Comparison of ENCODE assay signal across 20 cellular contexts in genomic region chr19:4199699-4200293, GRCh38. TPM values are rescaled to one million over a fixed set of nuclear protein-coding genes. Genes with fewer than 3 reads are reported as not detected.
DNase-seq lines count a peak whose midpoint lies in the region; ATAC-seq, FAIRE-seq and TF ChIP-seq lines count a peak whose summit lies in the region.
"Had no signal": no experiment of that assay in that cellular context is flagged by ENCODE, and none has a peak within 500 bp of the region (broad histone marks: within the 10 kb centered on the region; RNA-seq: fewer than 3 reads in every experiment).

No MANE protein-coding gene starts in this region.

- TF ChIP-seq RAD21 in A549 (conservative IDR thresholded peaks at IDR 0.05 in 1 of 2, IDR thresholded peaks at IDR 0.05 in 1 of 2): peak; percentile 31 to 34; a peak in 1 of 5 replicates

- peak; percentile 51 to 78 for DNase-seq in A549 (ENCODE audit: low read depth in 1 of 2, low spot score in 1 of 2)
- peak; percentile 93 for DNase-seq in H7
- DNase-seq in NCI-H774 (lab: John Stamatoyannopoulos, UW): peak; percentile 16
- peak; percentile 68 for DNase-seq in iPS-NIHi7 (ENCODE audit: extremely low spot score)
- no peak for DNase-seq in frontal cortex (ENCODE audit: low spot score in 2 of 2)
- no peak for DNase-seq in EL
- DNase-seq: activated CD4-positive, alpha-beta T cell treated with anti-CD3 and anti-CD28 coated beads, Interleukin-2, amount 50 U/mL, for 1 hour; hippocampal formation; left lung; psoas muscle; spleen; stimulated activated naive CD8-positive, alpha-beta T cell treated with anti-CD3 and anti-CD28 coated beads, Interleukin-15, Interleukin-2, amounts not matched to agents 100 U/mL and 50 U/mL, for 24 hours; uterus had no signal

- WGBS in A549 (ENCODE audit: missing lambda C conversion rate): 5% methylated on average over 4 of the region's 33 CpGs

- H3K36me3 ChIP-seq in H7 (replicated peaks; ENCODE audit: control insufficient read depth, insufficient read depth, low read length): no peaks in the 10 kb centered on the region
- H3K36me3 ChIP-seq: breast epithelium, left lung, SJSA1, spleen, uterus had no signal

- POLR2A ChIA-PET in A549 (lab: Yijun Ruan, JAX): no interaction called here

- FAIRE-seq in A549 (lab: Jason Lieb, UNC) (no peak), frontal cortex (lab: Jason Lieb, UNC) (no peak)
- FAIRE-seq: TTC549 had no signal

- CTCF ChIA-PET in A549 (lab: Yijun Ruan, JAX): interaction anchor here (0.6 to 7.0 kb wide), 14 partner anchors 8 to 214 kb away, joined by 3 to 66 read pairs (median 4); partner anchors contain the start of gene EEF2

- no peak for TF ChIP-seq POLR2A in A549 (IDR thresholded peaks at IDR 0.05; ENCODE audit: low read length)

- H3K27me3 ChIP-seq in H7 (ENCODE audit: control insufficient read depth, insufficient read depth, low read length): peaks cover 38% of the 10 kb centered on the region

- H3K4me1 ChIP-seq in A549: peaks cover 15% of the 10 kb centered on the region; the same call in 2 of the 3 replicates
- H3K4me1 ChIP-seq: breast epithelium, SJSA1 had no signal

- H3K4me3 ChIP-seq in A549 (peak overlapping the region; percentile 31; the same call in 2 of the 3 replicates), H7 (ENCODE audit: insufficient read depth, low read depth, low read length) (no peak overlapping the region)
- H3K4me3 ChIP-seq: breast epithelium, left lung, psoas muscle, SJSA1, spleen, uterus had no signal

- H3K27ac ChIP-seq in A549: peak overlapping the region; percentile 44 to 53; a peak in 3 of 6 replicates
- H3K27ac ChIP-seq: breast epithelium, left lung, psoas muscle, SJSA1, spleen, uterus had no signal

- TF ChIP-seq CTCF in A549 (IDR thresholded peaks at IDR 0.05): peak; percentile 35

- no peaks in the 10 kb centered on the region for H3K9me3 ChIP-seq in A549
- H3K9me3 ChIP-seq: breast epithelium, left lung, psoas muscle, spleen, uterus had no signal

- no peak for TF ChIP-seq EP300 in A549 (IDR thresholded peaks at IDR 0.05)

- ATAC-seq in A549 (peak; percentile 79 to 82), GM19351 (IDR thresholded peaks at IDR 0.05; ENCODE audit: unreplicated experiment) (no peak), GM18861 (IDR thresholded peaks at IDR 0.05; ENCODE audit: unreplicated experiment) (no peak)
- ATAC-seq: left lung; psoas muscle; stimulated activated naive CD8-positive, alpha-beta T cell treated with anti-CD3 and anti-CD28 coated beads, Interleukin-15, Interleukin-2, amounts not matched to agents 100 U/mL and 50 U/mL, for 24 hours had no signal

- peak overlapping the region; percentile 85 for H3K4me2 ChIP-seq in A549

TF ChIP-seq in A549, 52 proteins besides CTCF, POLR2A, EP300 and RAD21:
- TF ChIP-seq CEBPB (IDR thresholded peaks at IDR 0.05): no peak
- peak; percentile 42; the same call in 2 of the 3 replicates for TF ChIP-seq SMC3 (IDR thresholded peaks at IDR 0.05)
- TF ChIP-seq MAX (IDR thresholded peaks at IDR 0.05): 0 out of 2 replicates have a peak, but pooled peaks have one; percentile 20
- TF ChIP-seq NPAS2 (CRISPR knock-in tag; IDR thresholded peaks at IDR 0.05; ENCODE audit: borderline replicate concordance): no peak
- TF ChIP-seq HOXB13 (CRISPR knock-in tag; IDR thresholded peaks at IDR 0.05; ENCODE audit: low read depth): no peak
- TF ChIP-seq ZSCAN20 (CRISPR knock-in tag; IDR thresholded peaks at IDR 0.05): no peak
- TF ChIP-seq POLR2AphosphoS2 (conservative IDR thresholded peaks at IDR 0.05; ENCODE audit: low read length): no peak
- no peak for TF ChIP-seq FOSB (CRISPR knock-in tag; IDR thresholded peaks at IDR 0.05)
- no peak for TF ChIP-seq ATOH8 (CRISPR knock-in tag; IDR thresholded peaks at IDR 0.05; ENCODE audit: low read depth)
- no peak for TF ChIP-seq MYC (IDR thresholded peaks at IDR 0.05; ENCODE audit: borderline replicate concordance, low read length)
- TF ChIP-seq MAZ (IDR thresholded peaks at IDR 0.05; ENCODE audit: borderline replicate concordance, low read depth, low read length): no peak
- no peak for TF ChIP-seq HOXB5 (CRISPR knock-in tag; IDR thresholded peaks at IDR 0.05)
- no peak for TF ChIP-seq ZC3H11A (IDR thresholded peaks at IDR 0.05)
- TF ChIP-seq JUN (IDR thresholded peaks at IDR 0.05): no peak
- TF ChIP-seq ZNF302 (CRISPR knock-in tag; IDR thresholded peaks at IDR 0.05): no peak
- TF ChIP-seq CBX8 (IDR thresholded peaks at IDR 0.05): no peak
TF ChIP-seq in A549: peak in this region for 2.

RNA-seq across cellular contexts. Expression of gene ANKRD24, which starts 17.3 kb away (rescaled TPM):
- 0.12 and 0.28 TPM in 2 replicates for polyA plus RNA-seq in A549 (2011; rRNA removed)
- 0.09 TPM in 2 replicates for polyA plus RNA-seq in A549 (2012; cell fraction: cytosol; rRNA removed)
- polyA plus RNA-seq in A549 (2012; cell fraction: nucleus; rRNA removed): 0.71 and 0.88 TPM in 2 replicates
- 0.28 to 0.54 TPM (median 0.36 TPM) in 3 replicates for polyA plus RNA-seq in A549 (2017; fragmentation: RNase III; extraction: RNeasy Plus Mini Kit Qiagen cat#74134 plus additional on column Dnase treatment)
- polyA minus RNA-seq in A549 (2011; rRNA and poly(A)+ RNA removed): 0.10 and 0.21 TPM in 2 replicates
- 1.0 and 1.2 TPM in 2 replicates for total RNA-seq in H7 (2014; rRNA removed; shearing (Covaris generic))
- total RNA-seq in frontal cortex: 8.2 TPM

RNA-seq across cellular contexts. Expression of gene SIRT6, which starts 17.4 kb away (rescaled TPM):
- polyA plus RNA-seq in A549 (2011; rRNA removed): 10.2 and 11.7 TPM in 2 replicates
- 33.0 and 36.6 TPM in 2 replicates for polyA plus RNA-seq in A549 (2012; cell fraction: cytosol; rRNA removed)
- 71.9 and 111 TPM in 2 replicates for polyA plus RNA-seq in A549 (2012; cell fraction: nucleus; rRNA removed)
- 20.2 to 22.6 TPM (median 21.6 TPM) in 3 replicates for polyA plus RNA-seq in A549 (2017; fragmentation: RNase III; extraction: RNeasy Plus Mini Kit Qiagen cat#74134 plus additional on column Dnase treatment)
- 5.5 and 7.5 TPM in 2 replicates for polyA minus RNA-seq in A549 (2011; rRNA and poly(A)+ RNA removed)
- 23.3 and 25.1 TPM in 2 replicates for total RNA-seq in H7 (2014; rRNA removed; shearing (Covaris generic))
- 10.2 TPM for total RNA-seq in frontal cortex

RNA-seq across cellular contexts. Expression of gene EBI3, which starts 29.5 kb away (rescaled TPM):
- polyA plus RNA-seq in A549 (2011; rRNA removed) (1.1 and 1.4 TPM in 2 replicates), A549 (2017; fragmentation: RNase III; extraction: RNeasy Plus Mini Kit Qiagen cat#74134 plus additional on column Dnase treatment) (3.1 to 3.6 TPM (median 3.3 TPM) in 3 replicates)
- polyA plus RNA-seq in A549 (2012; cell fraction: cytosol; rRNA removed): 1.4 and 1.7 TPM in 2 replicates
- polyA plus RNA-seq in A549 (2012; cell fraction: nucleus; rRNA removed): 2.4 and 3.8 TPM in 2 replicates
- 0.39 and 0.99 TPM in 2 replicates for polyA minus RNA-seq in A549 (2011; rRNA and poly(A)+ RNA removed)
- total RNA-seq in H7 (2014; rRNA removed; shearing (Covaris generic)): 0.10 and 0.67 TPM in 2 replicates
- total RNA-seq in frontal cortex: not detected
- total RNA-seq: fibroblast of lung, SJSA1 had no signal

RNA-seq across cellular contexts. Expression of gene CREB3L3, which starts 46.4 kb away (rescaled TPM):
- polyA plus RNA-seq in A549 (2011; rRNA removed): 0.05 and 0.07 TPM in 2 replicates
- polyA plus RNA-seq in A549 (2012; cell fraction: cytosol; rRNA removed): 0.01 and 0.04 TPM in 2 replicates
- 0.09 TPM in 1 of 2 replicates, not detected in the other for polyA plus RNA-seq in A549 (2012; cell fraction: nucleus; rRNA removed)
- polyA plus RNA-seq in A549 (2017; fragmentation: RNase III; extraction: RNeasy Plus Mini Kit Qiagen cat#74134 plus additional on column Dnase treatment): 0.05 to 0.20 TPM (median 0.08 TPM) in 3 replicates
- polyA minus RNA-seq in A549 (2011; rRNA and poly(A)+ RNA removed): 0.45 TPM in 1 of 2 replicates, not detected in the other
- not detected in 2 replicates for total RNA-seq in H7 (2014; rRNA removed; shearing (Covaris generic))
- not detected for total RNA-seq in frontal cortex
- total RNA-seq: breast epithelium, left lung, MCF 10A, psoas muscle, SJSA1, uterus had no signal
- polyA plus RNA-seq: fibroblast of lung had no signal

RNA-seq across cellular contexts. Expression of gene YJU2, which starts 47.1 kb away (rescaled TPM):
- polyA plus RNA-seq in A549 (2011; rRNA removed): 11.4 and 12.3 TPM in 2 replicates
- polyA plus RNA-seq in A549 (2012; cell fraction: cytosol; rRNA removed): 24.2 and 25.2 TPM in 2 replicates
- 25.8 and 28.6 TPM in 2 replicates for polyA plus RNA-seq in A549 (2012; cell fraction: nucleus; rRNA removed)
- polyA plus RNA-seq in A549 (2017; fragmentation: RNase III; extraction: RNeasy Plus Mini Kit Qiagen cat#74134 plus additional on column Dnase treatment): 14.9 to 18.0 TPM (median 16.5 TPM) in 3 replicates
- polyA minus RNA-seq in A549 (2011; rRNA and poly(A)+ RNA removed): 10.3 and 12.2 TPM in 2 replicates
- 31.0 and 32.7 TPM in 2 replicates for total RNA-seq in H7 (2014; rRNA removed; shearing (Covaris generic))
- total RNA-seq in frontal cortex: 17.9 TPM

Comparison
In these comparisons a context has a peak if more than half of its experiments do, and no peak if none do; other contexts are left out.
1. ATAC-seq: peak in A549 (2 of 2); none in GM19351 (single experiment) and GM18861 (single experiment).
2. DNase-seq: peak in A549 (2 of 2), H7 (single experiment), NCI-H774 (single experiment) and iPS-NIHi7 (single experiment); none in frontal cortex (0 of 2) and EL (single experiment).